Comparison of ENCODE assay signal across 11 cellular contexts in genomic region chr1:236163460-236164153, GRCh38. TPM values are rescaled to one million over a fixed set of nuclear protein-coding genes. Genes with fewer than 3 reads are reported as not detected.
DNase-seq lines count a peak whose midpoint lies in the region; ATAC-seq lines count a peak whose summit lies in the region.
"Had no signal": no experiment of that assay in that cellular context is flagged by ENCODE, and none has a peak within 500 bp of the region (broad histone marks: within the 10 kb centered on the region; RNA-seq: fewer than 3 reads in every experiment).

No MANE protein-coding gene starts in this region.

- H3K27me3 Mint-ChIP-seq in stimulated activated naive CD8-positive, alpha-beta T cell treated with anti-CD3 and anti-CD28 coated beads, Interleukin-15, Interleukin-2, amounts not matched to agents 100 ng/mL and 50 ng/mL, for 24 hours, result no peaks in the 10 kb centered on the region
- peaks cover 1% of the 10 kb centered on the region for H3K27me3 Mint-ChIP-seq in activated T-helper 1 cell treated with anti-CD3 and anti-CD28 coated beads, Interleukin-12 subunit alpha, Interleukin-12 subunit beta, Interleukin-2, Interleukin-4 antibody, amounts not matched to agents 30 ng/mL and 10 ng/mL and 1 ng/mL, durations not matched to agents 14 hours and 24 hours and 36 hours (ENCODE audit: insufficient read depth)

- peaks cover 30% of the 10 kb centered on the region for H3K36me3 Mint-ChIP-seq in stimulated activated naive CD8-positive, alpha-beta T cell treated with anti-CD3 and anti-CD28 coated beads, Interleukin-15, Interleukin-2, amounts not matched to agents 100 ng/mL and 50 ng/mL, for 24 hours (ENCODE audit: low read depth)
- H3K36me3 Mint-ChIP-seq in activated T-helper 1 cell treated with anti-CD3 and anti-CD28 coated beads, Interleukin-12 subunit alpha, Interleukin-12 subunit beta, Interleukin-2, Interleukin-4 antibody, amounts not matched to agents 30 ng/mL and 10 ng/mL and 1 ng/mL, durations not matched to agents 14 hours and 24 hours and 36 hours (ENCODE audit: low read depth), result peaks cover 14% of the 10 kb centered on the region

- H3K4me1 Mint-ChIP-seq in stimulated activated naive CD8-positive, alpha-beta T cell treated with anti-CD3 and anti-CD28 coated beads, Interleukin-15, Interleukin-2, amounts not matched to agents 100 ng/mL and 50 ng/mL, for 24 hours (ENCODE audit: low read depth), result peaks cover 36% of the 10 kb centered on the region
- peaks cover 15% of the 10 kb centered on the region for H3K4me1 Mint-ChIP-seq in activated T-helper 1 cell treated with anti-CD3 and anti-CD28 coated beads, Interleukin-12 subunit alpha, Interleukin-12 subunit beta, Interleukin-2, Interleukin-4 antibody, amounts not matched to agents 30 ng/mL and 10 ng/mL and 1 ng/mL, durations not matched to agents 14 hours and 24 hours and 36 hours (ENCODE audit: low read depth)

- DNase-seq in stimulated activated naive CD8-positive, alpha-beta T cell treated with anti-CD3 and anti-CD28 coated beads, Interleukin-15, Interleukin-2, amounts not matched to agents 100 U/mL and 50 U/mL, for 24 hours, result no peak
- no peak for DNase-seq in activated T-helper 1 cell treated with anti-CD3 and anti-CD28 coated beads, Interleukin-12 subunit alpha, Interleukin-12 subunit beta, Interleukin-2, Interleukin-4 antibody, amounts not matched to agents 30 ng/mL and 10 ng/mL and 1 ng/mL, durations not matched to agents 14 hours and 24 hours and 36 hours (ENCODE audit: low spot score)
- DNase-seq in mucosa of gallbladder (ENCODE audit: low spot score) (peak; percentile 40), 8988T (no peak), middle frontal gyrus (ENCODE audit: extremely low spot score, low spot score) (no peak), NCI-H146 treated with DMSO at 0.1 percent for 48 hours (lab: John Stamatoyannopoulos, UW; ENCODE audit: unreplicated experiment) (no peak)
- DNase-seq: amniotic stem cell, C1 segment of cervical spinal cord, NCI-H69 had no signal

- intact Hi-C loops in activated T-helper 1 cell treated with anti-CD3 and anti-CD28 coated beads, Interleukin-12 subunit alpha, Interleukin-12 subunit beta, Interleukin-2, Interleukin-4 antibody, amounts not matched to agents 30 ng/mL and 10 ng/mL and 1 ng/mL, durations not matched to agents 14 hours and 24 hours and 36 hours (cut with micrococcal nuclease), result no loop called here

- no peak overlapping the region for H3K4me3 Mint-ChIP-seq in stimulated activated naive CD8-positive, alpha-beta T cell treated with anti-CD3 and anti-CD28 coated beads, Interleukin-15, Interleukin-2, amounts not matched to agents 100 ng/mL and 50 ng/mL, for 24 hours
- H3K4me3 Mint-ChIP-seq in activated T-helper 1 cell treated with anti-CD3 and anti-CD28 coated beads, Interleukin-12 subunit alpha, Interleukin-12 subunit beta, Interleukin-2, Interleukin-4 antibody, amounts not matched to agents 30 ng/mL and 10 ng/mL and 1 ng/mL, durations not matched to agents 14 hours and 24 hours and 36 hours, result no peak overlapping the region

- peaks cover 13% of the 10 kb centered on the region for H3K9me3 Mint-ChIP-seq in stimulated activated naive CD8-positive, alpha-beta T cell treated with anti-CD3 and anti-CD28 coated beads, Interleukin-15, Interleukin-2, amounts not matched to agents 100 ng/mL and 50 ng/mL, for 24 hours
- peaks cover 28% of the 10 kb centered on the region for H3K9me3 Mint-ChIP-seq in activated T-helper 1 cell treated with anti-CD3 and anti-CD28 coated beads, Interleukin-12 subunit alpha, Interleukin-12 subunit beta, Interleukin-2, Interleukin-4 antibody, amounts not matched to agents 30 ng/mL and 10 ng/mL and 1 ng/mL, durations not matched to agents 14 hours and 24 hours and 36 hours

- H3K27ac Mint-ChIP-seq in stimulated activated naive CD8-positive, alpha-beta T cell treated with anti-CD3 and anti-CD28 coated beads, Interleukin-15, Interleukin-2, amounts not matched to agents 100 ng/mL and 50 ng/mL, for 24 hours, result peak overlapping the region; percentile 86
- peak overlapping the region; percentile 68 for H3K27ac Mint-ChIP-seq in activated T-helper 1 cell treated with anti-CD3 and anti-CD28 coated beads, Interleukin-12 subunit alpha, Interleukin-12 subunit beta, Interleukin-2, Interleukin-4 antibody, amounts not matched to agents 30 ng/mL and 10 ng/mL and 1 ng/mL, durations not matched to agents 14 hours and 24 hours and 36 hours

- no peak for ATAC-seq in stimulated activated naive CD8-positive, alpha-beta T cell treated with anti-CD3 and anti-CD28 coated beads, Interleukin-15, Interleukin-2, amounts not matched to agents 100 U/mL and 50 U/mL, for 24 hours
- no peak for ATAC-seq in GM21717 (IDR thresholded peaks at IDR 0.05; ENCODE audit: unreplicated experiment)

RNA-seq across cellular contexts. Expression of gene GPR137B, which starts 21.3 kb away (rescaled TPM):
- total RNA-seq in activated T-helper 1 cell treated with anti-CD3 and anti-CD28 coated beads, Interleukin-12 subunit alpha, Interleukin-12 subunit beta, Interleukin-2, Interleukin-4 antibody, amounts not matched to agents 30 ng/mL and 10 ng/mL and 1 ng/mL, durations not matched to agents 14 hours and 24 hours and 36 hours, result 9.2 and 10.5 TPM in 2 replicates
- 30.5 TPM for total RNA-seq in mucosa of gallbladder
